ENCODE assay signal across 16 cellular contexts in genomic region chr6:164929155-164929977, GRCh38.
"Had no signal": no experiment of that assay in that cellular context is flagged by ENCODE, and none has a peak within 500 bp of the region (broad histone marks: within the 10 kb centered on the region; RNA-seq: fewer than 3 reads in every experiment).

No MANE protein-coding gene starts in this region.

- H3K9me3 ChIP-seq: gastroesophageal sphincter had no signal

- H3K36me3 ChIP-seq: gastroesophageal sphincter, left lung had no signal

- ATAC-seq: gastroesophageal sphincter; left lung; mucosa of descending colon; naive thymus-derived CD8-positive, alpha-beta T cell had no signal

- H3K4me3 Mint-ChIP-seq: activated B cell treated with CpG ODN at 0.5 μM for 24 hours; activated CD4-positive, alpha-beta T cell treated with anti-CD3 and anti-CD28 coated beads, Interleukin-2, amount 10 ng/mL, durations not matched to agents 7 days and 5 days; activated naive CD8-positive, alpha-beta T cell treated with anti-CD3 and anti-CD28 coated beads for 36 hours; activated T-helper 1 cell treated with anti-CD3 and anti-CD28 coated beads, Interleukin-12 subunit alpha, Interleukin-12 subunit beta, Interleukin-2, Interleukin-4 antibody, amounts not matched to agents 30 ng/mL and 10 ng/mL and 1 ng/mL, durations not matched to agents 14 hours and 24 hours and 36 hours; naive thymus-derived CD8-positive, alpha-beta T cell had no signal

- FAIRE-seq: islet of Langerhans, TTC549 had no signal

- H3K27me3 ChIP-seq: gastroesophageal sphincter, left lung had no signal

- H3K9me3 Mint-ChIP-seq: activated B cell treated with CpG ODN at 0.5 μM for 24 hours; activated naive CD8-positive, alpha-beta T cell treated with anti-CD3 and anti-CD28 coated beads for 36 hours; naive thymus-derived CD8-positive, alpha-beta T cell had no signal

- H3K4me1 ChIP-seq: left lung had no signal

- H3K4me1 Mint-ChIP-seq: activated B cell treated with CpG ODN at 0.5 μM for 24 hours; activated CD4-positive, alpha-beta T cell treated with anti-CD3 and anti-CD28 coated beads, Interleukin-2, amount 10 ng/mL, durations not matched to agents 7 days and 5 days; activated naive CD8-positive, alpha-beta T cell treated with anti-CD3 and anti-CD28 coated beads for 36 hours; naive thymus-derived CD8-positive, alpha-beta T cell had no signal

- H3K4me3 ChIP-seq: gastroesophageal sphincter, left lung, mucosa of descending colon had no signal

- DNase-seq: activated B cell treated with CpG ODN at 0.5 μM for 24 hours; activated CD4-positive, alpha-beta T cell treated with anti-CD3 and anti-CD28 coated beads, Interleukin-2, amount 10 ng/mL, durations not matched to agents 7 days and 5 days; activated CD8-positive, alpha-beta memory T cell treated with anti-CD3 and anti-CD28 coated beads for 24 hours; activated naive CD8-positive, alpha-beta T cell treated with anti-CD3 and anti-CD28 coated beads for 36 hours; erythroblast; left lung; mucosa of descending colon; naive thymus-derived CD8-positive, alpha-beta T cell; stimulated activated CD4-positive, alpha-beta T cell treated with anti-CD3 and anti-CD28 coated beads, Interleukin-15, amount 100 ng/mL, for 24 hours; stimulated activated CD4-positive, alpha-beta T cell treated with anti-CD3 and anti-CD28 coated beads, Interleukin-4, amount 100 ng/mL, for 1 hour; stimulated activated naive CD4-positive, alpha-beta T cell; T-helper 2 cell had no signal

- H3K27me3 Mint-ChIP-seq: activated B cell treated with CpG ODN at 0.5 μM for 24 hours; activated CD4-positive, alpha-beta T cell treated with anti-CD3 and anti-CD28 coated beads, Interleukin-2, amount 10 ng/mL, durations not matched to agents 7 days and 5 days; activated naive CD8-positive, alpha-beta T cell treated with anti-CD3 and anti-CD28 coated beads for 36 hours had no signal

- H3K27ac Mint-ChIP-seq: activated B cell treated with CpG ODN at 0.5 μM for 24 hours; activated CD4-positive, alpha-beta T cell treated with anti-CD3 and anti-CD28 coated beads, Interleukin-2, amount 10 ng/mL, durations not matched to agents 7 days and 5 days; activated naive CD8-positive, alpha-beta T cell treated with anti-CD3 and anti-CD28 coated beads for 36 hours; activated T-helper 1 cell treated with anti-CD3 and anti-CD28 coated beads, Interleukin-12 subunit alpha, Interleukin-12 subunit beta, Interleukin-2, Interleukin-4 antibody, amounts not matched to agents 30 ng/mL and 10 ng/mL and 1 ng/mL, durations not matched to agents 14 hours and 24 hours and 36 hours had no signal

- H3K36me3 Mint-ChIP-seq: activated naive CD8-positive, alpha-beta T cell treated with anti-CD3 and anti-CD28 coated beads for 36 hours; naive thymus-derived CD8-positive, alpha-beta T cell had no signal

- H3K27ac ChIP-seq: gastroesophageal sphincter, left lung had no signal
